In genomic region chr17:35630530-35631148, GRCh38 we compare ENCODE assay signal across 1 cellular context.
TF ChIP-seq lines count a peak whose summit lies in the region.

No MANE protein-coding gene starts in this region.

TF ChIP-seq in H1, 55 proteins besides CTCF, POLR2A, EP300 and RAD21:
- TF ChIP-seq POU5F1 (IDR thresholded peaks at IDR 0.05; ENCODE audit: low read depth, low read length) = no peak
- TF ChIP-seq, protein P1, sequence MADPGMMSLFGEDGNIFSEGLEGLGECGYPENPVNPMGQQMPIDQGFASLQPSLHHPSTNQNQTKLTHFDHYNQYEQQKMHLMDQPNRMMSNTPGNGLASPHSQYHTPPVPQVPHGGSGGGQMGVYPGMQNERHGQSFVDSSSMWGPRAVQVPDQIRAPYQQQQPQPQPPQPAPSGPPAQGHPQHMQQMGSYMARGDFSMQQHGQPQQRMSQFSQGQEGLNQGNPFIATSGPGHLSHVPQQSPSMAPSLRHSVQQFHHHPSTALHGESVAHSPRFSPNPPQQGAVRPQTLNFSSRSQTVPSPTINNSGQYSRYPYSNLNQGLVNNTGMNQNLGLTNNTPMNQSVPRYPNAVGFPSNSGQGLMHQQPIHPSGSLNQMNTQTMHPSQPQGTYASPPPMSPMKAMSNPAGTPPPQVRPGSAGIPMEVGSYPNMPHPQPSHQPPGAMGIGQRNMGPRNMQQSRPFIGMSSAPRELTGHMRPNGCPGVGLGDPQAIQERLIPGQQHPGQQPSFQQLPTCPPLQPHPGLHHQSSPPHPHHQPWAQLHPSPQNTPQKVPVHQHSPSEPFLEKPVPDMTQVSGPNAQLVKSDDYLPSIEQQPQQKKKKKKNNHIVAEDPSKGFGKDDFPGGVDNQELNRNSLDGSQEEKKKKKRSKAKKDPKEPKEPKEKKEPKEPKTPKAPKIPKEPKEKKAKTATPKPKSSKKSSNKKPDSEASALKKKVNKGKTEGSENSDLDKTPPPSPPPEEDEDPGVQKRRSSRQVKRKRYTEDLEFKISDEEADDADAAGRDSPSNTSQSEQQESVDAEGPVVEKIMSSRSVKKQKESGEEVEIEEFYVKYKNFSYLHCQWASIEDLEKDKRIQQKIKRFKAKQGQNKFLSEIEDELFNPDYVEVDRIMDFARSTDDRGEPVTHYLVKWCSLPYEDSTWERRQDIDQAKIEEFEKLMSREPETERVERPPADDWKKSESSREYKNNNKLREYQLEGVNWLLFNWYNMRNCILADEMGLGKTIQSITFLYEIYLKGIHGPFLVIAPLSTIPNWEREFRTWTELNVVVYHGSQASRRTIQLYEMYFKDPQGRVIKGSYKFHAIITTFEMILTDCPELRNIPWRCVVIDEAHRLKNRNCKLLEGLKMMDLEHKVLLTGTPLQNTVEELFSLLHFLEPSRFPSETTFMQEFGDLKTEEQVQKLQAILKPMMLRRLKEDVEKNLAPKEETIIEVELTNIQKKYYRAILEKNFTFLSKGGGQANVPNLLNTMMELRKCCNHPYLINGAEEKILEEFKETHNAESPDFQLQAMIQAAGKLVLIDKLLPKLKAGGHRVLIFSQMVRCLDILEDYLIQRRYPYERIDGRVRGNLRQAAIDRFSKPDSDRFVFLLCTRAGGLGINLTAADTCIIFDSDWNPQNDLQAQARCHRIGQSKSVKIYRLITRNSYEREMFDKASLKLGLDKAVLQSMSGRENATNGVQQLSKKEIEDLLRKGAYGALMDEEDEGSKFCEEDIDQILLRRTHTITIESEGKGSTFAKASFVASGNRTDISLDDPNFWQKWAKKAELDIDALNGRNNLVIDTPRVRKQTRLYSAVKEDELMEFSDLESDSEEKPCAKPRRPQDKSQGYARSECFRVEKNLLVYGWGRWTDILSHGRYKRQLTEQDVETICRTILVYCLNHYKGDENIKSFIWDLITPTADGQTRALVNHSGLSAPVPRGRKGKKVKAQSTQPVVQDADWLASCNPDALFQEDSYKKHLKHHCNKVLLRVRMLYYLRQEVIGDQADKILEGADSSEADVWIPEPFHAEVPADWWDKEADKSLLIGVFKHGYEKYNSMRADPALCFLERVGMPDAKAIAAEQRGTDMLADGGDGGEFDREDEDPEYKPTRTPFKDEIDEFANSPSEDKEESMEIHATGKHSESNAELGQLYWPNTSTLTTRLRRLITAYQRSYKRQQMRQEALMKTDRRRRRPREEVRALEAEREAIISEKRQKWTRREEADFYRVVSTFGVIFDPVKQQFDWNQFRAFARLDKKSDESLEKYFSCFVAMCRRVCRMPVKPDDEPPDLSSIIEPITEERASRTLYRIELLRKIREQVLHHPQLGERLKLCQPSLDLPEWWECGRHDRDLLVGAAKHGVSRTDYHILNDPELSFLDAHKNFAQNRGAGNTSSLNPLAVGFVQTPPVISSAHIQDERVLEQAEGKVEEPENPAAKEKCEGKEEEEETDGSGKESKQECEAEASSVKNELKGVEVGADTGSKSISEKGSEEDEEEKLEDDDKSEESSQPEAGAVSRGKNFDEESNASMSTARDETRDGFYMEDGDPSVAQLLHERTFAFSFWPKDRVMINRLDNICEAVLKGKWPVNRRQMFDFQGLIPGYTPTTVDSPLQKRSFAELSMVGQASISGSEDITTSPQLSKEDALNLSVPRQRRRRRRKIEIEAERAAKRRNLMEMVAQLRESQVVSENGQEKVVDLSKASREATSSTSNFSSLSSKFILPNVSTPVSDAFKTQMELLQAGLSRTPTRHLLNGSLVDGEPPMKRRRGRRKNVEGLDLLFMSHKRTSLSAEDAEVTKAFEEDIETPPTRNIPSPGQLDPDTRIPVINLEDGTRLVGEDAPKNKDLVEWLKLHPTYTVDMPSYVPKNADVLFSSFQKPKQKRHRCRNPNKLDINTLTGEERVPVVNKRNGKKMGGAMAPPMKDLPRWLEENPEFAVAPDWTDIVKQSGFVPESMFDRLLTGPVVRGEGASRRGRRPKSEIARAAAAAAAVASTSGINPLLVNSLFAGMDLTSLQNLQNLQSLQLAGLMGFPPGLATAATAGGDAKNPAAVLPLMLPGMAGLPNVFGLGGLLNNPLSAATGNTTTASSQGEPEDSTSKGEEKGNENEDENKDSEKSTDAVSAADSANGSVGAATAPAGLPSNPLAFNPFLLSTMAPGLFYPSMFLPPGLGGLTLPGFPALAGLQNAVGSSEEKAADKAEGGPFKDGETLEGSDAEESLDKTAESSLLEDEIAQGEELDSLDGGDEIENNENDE (IDR thresholded peaks at IDR 0.05; ENCODE audit: insufficient replicate concordance, low read length) = no peak
- no peak for TF ChIP-seq CBX5 (IDR thresholded peaks at IDR 0.05; ENCODE audit: low read depth, low read length)
- TF ChIP-seq YY1 (IDR thresholded peaks at IDR 0.05; ENCODE audit: low read depth, low read length) = no peak
- no peak for TF ChIP-seq BCL11A (IDR thresholded peaks at IDR 0.05; ENCODE audit: low read depth in 2 of 2, low read length in 2 of 2)
- TF ChIP-seq NRF1 (IDR thresholded peaks at IDR 0.05; ENCODE audit: low read depth, low read length) = no peak
- no peak for TF ChIP-seq SUZ12 (IDR thresholded peaks at IDR 0.05; ENCODE audit: low read length)
- TF ChIP-seq ASH2L (IDR thresholded peaks at IDR 0.05; ENCODE audit: low read length) = no peak
- no peak for TF ChIP-seq TAF1 (IDR thresholded peaks at IDR 0.05; ENCODE audit: low read depth, low read length)
- TF ChIP-seq ZNF274 (IDR thresholded peaks at IDR 0.05; ENCODE audit: borderline replicate concordance, extremely low read depth, low read length) = no peak
- no peak for TF ChIP-seq ATF2 (IDR thresholded peaks at IDR 0.05; ENCODE audit: low read length)
- no peak for TF ChIP-seq RBBP5 (IDR thresholded peaks at IDR 0.05; ENCODE audit: borderline replicate concordance, low read depth, low read length)
- no peak for TF ChIP-seq CHD2 (IDR thresholded peaks at IDR 0.05; ENCODE audit: low read length)
- TF ChIP-seq PHF8 (conservative IDR thresholded peaks at IDR 0.05; ENCODE audit: low read depth, low read length) = no peak
- no peak for TF ChIP-seq HDAC2 (IDR thresholded peaks at IDR 0.05; ENCODE audit: borderline replicate concordance in 1 of 2, low read depth in 2 of 2, low read length in 2 of 2)
- TF ChIP-seq ATF3 (IDR thresholded peaks at IDR 0.05; ENCODE audit: insufficient read depth, low read depth, low read length) = no peak
- TF ChIP-seq JUN (IDR thresholded peaks at IDR 0.05; ENCODE audit: low read depth, low read length) = no peak
- TF ChIP-seq CEBPB (IDR thresholded peaks at IDR 0.05; ENCODE audit: low read depth, low read length) = no peak
